Comparison of ENCODE assay signal across 30 cellular contexts in genomic region chr6:161269310-161269709, GRCh38.
"Had no signal": no experiment of that assay in that cellular context is flagged by ENCODE, and none has a peak within 500 bp of the region (broad histone marks: within the 10 kb centered on the region; RNA-seq: fewer than 3 reads in every experiment).

No MANE protein-coding gene starts in this region.

- H3K4me3 ChIP-seq: adrenal gland, cardiac muscle cell, colonic mucosa, heart left ventricle, stomach, suprapubic skin, tibial artery had no signal

- H3K27me3 ChIP-seq: adrenal gland, cardiac muscle cell, colonic mucosa, heart left ventricle, stomach, suprapubic skin, tibial artery had no signal

- H3K4me1 ChIP-seq: colonic mucosa had no signal

- H3K36me3 Mint-ChIP-seq: stimulated activated memory B cell treated with anti-CD40 and anti-IgM and Interleukin-4, amounts not matched to agents 10 μg/mL and 1 μg/mL and 100 μg/mL, for 72 hours had no signal

- H3K27ac Mint-ChIP-seq: activated naive CD4-positive, alpha-beta T cell treated with anti-CD3 and anti-CD28 coated beads for 36 hours; activated naive CD8-positive, alpha-beta T cell treated with anti-CD3 and anti-CD28 coated beads for 36 hours; activated T-helper 1 cell treated with anti-CD3 and anti-CD28 coated beads, Interleukin-12 subunit alpha, Interleukin-12 subunit beta, Interleukin-2, Interleukin-4 antibody, amounts not matched to agents 30 ng/mL and 10 ng/mL and 1 ng/mL, durations not matched to agents 14 hours and 24 hours and 36 hours; endodermal cell; stimulated activated memory B cell treated with anti-CD40 and anti-IgM and Interleukin-4, amounts not matched to agents 10 μg/mL and 1 μg/mL and 100 μg/mL, for 72 hours had no signal

- H3K36me3 ChIP-seq: adrenal gland, cardiac muscle cell, colonic mucosa, heart left ventricle, suprapubic skin had no signal

- H3K27ac ChIP-seq: cardiac muscle cell, colonic mucosa, heart left ventricle, stomach, suprapubic skin, tibial artery had no signal

- H3K9me3 Mint-ChIP-seq: activated naive CD4-positive, alpha-beta T cell treated with anti-CD3 and anti-CD28 coated beads for 36 hours; activated naive CD8-positive, alpha-beta T cell treated with anti-CD3 and anti-CD28 coated beads for 36 hours; activated T-helper 1 cell treated with anti-CD3 and anti-CD28 coated beads, Interleukin-12 subunit alpha, Interleukin-12 subunit beta, Interleukin-2, Interleukin-4 antibody, amounts not matched to agents 30 ng/mL and 10 ng/mL and 1 ng/mL, durations not matched to agents 14 hours and 24 hours and 36 hours; endodermal cell; immature natural killer cell; naive thymus-derived CD8-positive, alpha-beta T cell had no signal

- H3K9me3 ChIP-seq: adrenal gland, colonic mucosa, heart left ventricle, stomach, suprapubic skin, tibial artery had no signal

- DNase-seq: activated CD4-positive, alpha-beta T cell treated with anti-CD3 and anti-CD28 coated beads for 4 hours; activated CD4-positive, alpha-beta T cell treated with anti-CD3 and anti-CD28 coated beads, Interleukin-2, amount 50 U/mL, for 4 hours; activated CD8-positive, alpha-beta memory T cell treated with anti-CD3 and anti-CD28 coated beads, Interleukin-2, amount 50 U/mL, for 4 hours; activated effector memory CD4-positive, alpha-beta T cell treated with anti-CD3 and anti-CD28 coated beads, Interleukin-2, amount 50 U/mL, for 16 hours; activated naive CD4-positive, alpha-beta T cell treated with anti-CD3 and anti-CD28 coated beads for 36 hours; activated naive CD8-positive, alpha-beta T cell treated with anti-CD3 and anti-CD28 coated beads for 36 hours; activated T-cell treated with anti-CD3 and anti-CD28 coated beads, Interleukin-2, amount 50 U/mL, for 1 hour; adrenal gland; aorta; cerebellar nuclear complex; colonic mucosa; endodermal cell; foreskin fibroblast; heart left ventricle; hypothalamus; immature natural killer cell; kidney; left colon; midbrain; naive thymus-derived CD8-positive, alpha-beta T cell; right cardiac atrium; stimulated activated CD4-positive, alpha-beta T cell treated with anti-CD3 and anti-CD28 coated beads, Interleukin-2, amount 100 ng/mL, for 48 hours; stomach; T-helper 1 cell; tibial artery had no signal

- H3K4me3 Mint-ChIP-seq: activated naive CD4-positive, alpha-beta T cell treated with anti-CD3 and anti-CD28 coated beads for 36 hours; activated naive CD8-positive, alpha-beta T cell treated with anti-CD3 and anti-CD28 coated beads for 36 hours; activated T-helper 1 cell treated with anti-CD3 and anti-CD28 coated beads, Interleukin-12 subunit alpha, Interleukin-12 subunit beta, Interleukin-2, Interleukin-4 antibody, amounts not matched to agents 30 ng/mL and 10 ng/mL and 1 ng/mL, durations not matched to agents 14 hours and 24 hours and 36 hours; endodermal cell; immature natural killer cell; naive thymus-derived CD8-positive, alpha-beta T cell; stimulated activated memory B cell treated with anti-CD40 and anti-IgM and Interleukin-4, amounts not matched to agents 10 μg/mL and 1 μg/mL and 100 μg/mL, for 72 hours had no signal

- H3K27me3 Mint-ChIP-seq: activated naive CD8-positive, alpha-beta T cell treated with anti-CD3 and anti-CD28 coated beads for 36 hours had no signal

- ATAC-seq: esophagus mucosa; left colon; naive thymus-derived CD8-positive, alpha-beta T cell; right cardiac atrium; stimulated activated memory B cell treated with anti-CD40 and anti-IgM and Interleukin-4, amounts not matched to agents 10 μg/mL and 1 μg/mL and 100 μg/mL, for 72 hours had no signal
